Comparison of ENCODE assay signal across 16 cellular contexts in the genomic region with DNA sequence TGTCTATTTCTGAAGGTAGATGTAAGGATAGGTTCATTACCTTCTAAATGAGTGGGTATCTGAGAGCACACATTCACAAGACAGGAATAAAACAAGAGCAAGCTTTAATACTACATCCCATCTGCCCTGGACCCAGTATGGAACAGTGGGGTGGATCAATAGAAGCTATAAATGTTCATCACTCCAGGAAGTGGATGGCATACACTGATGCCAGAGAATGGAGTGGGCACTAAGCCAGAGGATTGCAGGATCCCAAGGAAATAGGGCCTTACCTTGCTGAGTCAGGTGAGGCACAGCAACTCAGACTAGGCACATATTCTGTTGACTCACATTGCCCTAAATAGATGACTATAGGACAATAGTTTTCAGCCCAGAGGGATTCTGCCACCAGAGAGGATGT.
"Had no signal": no experiment of that assay in that cellular context is flagged by ENCODE, and none has a peak within 500 bp of the region (broad histone marks: within the 10 kb centered on the region; RNA-seq: fewer than 3 reads in every experiment).

No MANE protein-coding gene starts in this region.

- DNase-seq: effector CD4-positive, alpha-beta T cell; endodermal cell; foreskin melanocyte; head of caudate nucleus; kidney; left colon; left ventricle myocardium superior; mesenchymal stem cell; midbrain; naive B cell; sigmoid colon; stimulated activated CD4-positive, alpha-beta T cell treated with anti-CD3 and anti-CD28 coated beads, Interleukin-12 subunit alpha, Interleukin-12 subunit beta, amount 100 ng/mL, for 4 hours; stimulated activated naive CD4-positive, alpha-beta T cell; stomach; substantia nigra; transverse colon had no signal

- ATAC-seq: left colon, left ventricle myocardium superior had no signal
